8 cellular contexts compared by ENCODE assay signal in the genomic region with DNA sequence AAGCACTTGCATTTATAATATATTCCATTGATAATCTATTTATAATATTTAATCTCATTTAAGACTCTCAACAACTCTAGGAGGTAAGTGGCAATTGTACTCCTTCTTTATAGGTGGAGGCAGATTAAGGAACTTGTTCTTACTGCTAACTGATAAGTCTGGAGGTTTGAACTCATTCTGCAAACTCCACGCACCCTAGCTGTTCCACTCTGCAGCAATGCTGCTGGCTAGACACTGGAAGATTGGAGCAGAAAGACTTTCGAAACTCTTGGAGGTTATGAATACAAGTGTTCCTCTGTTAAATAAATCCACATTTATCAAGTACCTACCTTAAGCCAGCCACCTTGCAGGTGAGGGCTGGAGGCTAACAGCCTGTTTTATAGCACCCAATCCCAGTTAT. TPM values are rescaled to one million over a fixed set of nuclear protein-coding genes. Genes with fewer than 3 reads are reported as not detected.
A peak's percentile ranks its signal among the peaks of the same experiment; 100 is the strongest.
DNase-seq lines count a peak whose midpoint lies in the region; ATAC-seq, FAIRE-seq and TF ChIP-seq lines count a peak whose summit lies in the region.

No MANE protein-coding gene starts in this region.

- no peak overlapping the region for H3K4me3 Mint-ChIP-seq in activated CD8-positive, alpha-beta memory T cell treated with anti-CD3 and anti-CD28 coated beads, Interleukin-2, amount 10 ng/mL, durations not matched to agents 7 days and 5 days

- H3K4me2 ChIP-seq in PC-3 (ENCODE audit: low read length) (peak overlapping the region; percentile 94), endothelial cell of umbilical vein (ENCODE audit: insufficient read depth, low read length) (peak overlapping the region; percentile 75)

- DNase-seq in activated CD8-positive, alpha-beta memory T cell treated with anti-CD3 and anti-CD28 coated beads for 24 hours = peak; percentile 64
- DNase-seq in activated CD8-positive, alpha-beta memory T cell treated with anti-CD3 and anti-CD28 coated beads, Interleukin-2, amount 10 ng/mL, durations not matched to agents 7 days and 5 days = no peak
- DNase-seq in PC-3 (no peak), endothelial cell of umbilical vein (ENCODE audit: low read depth, low spot score) (no peak), pons (ENCODE audit: low spot score) (peak; percentile 51), ureter (ENCODE audit: low spot score) (no peak)

- H3K36me3 ChIP-seq in PC-3 (ENCODE audit: low read depth, low read length) (no peaks in the 10 kb centered on the region), endothelial cell of umbilical vein (ENCODE audit: control insufficient read depth in 2 of 2, extremely low read depth in 1 of 2, insufficient read depth in 2 of 2, low read length in 2 of 2) (no peaks in the 10 kb centered on the region)

- no peaks in the 10 kb centered on the region for H3K9me2 ChIP-seq in PC-3 (replicated peaks; ENCODE audit: low read length)

- POLR2A ChIA-PET in PC-3 (lab: Charles Lee; ENCODE audit: unreplicated experiment) = interaction anchor here (0.6 kb wide), 1 partner anchor 269 kb away, joined by 3 read pairs; no protein-coding TSS in a partner anchor
- POLR2A ChIA-PET in endothelial cell of umbilical vein (lab: Charles Lee) = no interaction called here

- no peaks in the 10 kb centered on the region for H3F3A ChIP-seq in PC-3 (ENCODE audit: low read length, unreplicated experiment)

- CTCF ChIA-PET in activated CD8-positive, alpha-beta memory T cell treated with anti-CD3 and anti-CD28 coated beads, Interleukin-2, amount 10 ng/mL, durations not matched to agents 7 days and 5 days (lab: Charles Lee) = interaction anchor here (1.2 kb wide), 1 partner anchor 30 kb away, joined by 3 read pairs; no protein-coding TSS in a partner anchor
- CTCF ChIA-PET in PC-3 (lab: Charles Lee) (no interaction called here), endothelial cell of umbilical vein (lab: Charles Lee) (interaction anchor here (0.5 to 1.7 kb wide), 4 partner anchors 12 to 137 kb away, joined by 3 to 4 read pairs (median 3); no protein-coding TSS in a partner anchor)

- H3K9me1 ChIP-seq in endothelial cell of umbilical vein (replicated peaks; ENCODE audit: control insufficient read depth, extremely low read depth, insufficient read depth, low read length) = no peaks in the 10 kb centered on the region

- TF ChIP-seq POLR2A in endothelial cell of umbilical vein (IDR thresholded peaks at IDR 0.05; ENCODE audit: low read depth, low read length) = no peak

- no peak for FAIRE-seq in endothelial cell of umbilical vein (lab: Jason Lieb, UNC)

- H2AFZ ChIP-seq in PC-3 (ENCODE audit: low read length) (peak overlapping the region; percentile 97), endothelial cell of umbilical vein (ENCODE audit: low read depth, low read length) (peak overlapping the region; percentile 100)

- H3K79me2 ChIP-seq in PC-3 (ENCODE audit: low read length) (peaks cover 42% of the 10 kb centered on the region), endothelial cell of umbilical vein (ENCODE audit: control insufficient read depth, insufficient read depth, low read length) (peaks cover 43% of the 10 kb centered on the region)

- TF ChIP-seq CTCF in PC-3 (conservative IDR thresholded peaks at IDR 0.05; ENCODE audit: low read depth, low read length) (no peak), endothelial cell of umbilical vein (IDR thresholded peaks at IDR 0.05; ENCODE audit: extremely low read depth in 1 of 2, insufficient read depth in 1 of 2, low read depth in 1 of 2, low read length in 2 of 2) (no peak)

- no peaks in the 10 kb centered on the region for H3K27me3 Mint-ChIP-seq in activated CD8-positive, alpha-beta memory T cell treated with anti-CD3 and anti-CD28 coated beads, Interleukin-2, amount 10 ng/mL, durations not matched to agents 7 days and 5 days

- H3K36me3 Mint-ChIP-seq in activated CD8-positive, alpha-beta memory T cell treated with anti-CD3 and anti-CD28 coated beads, Interleukin-2, amount 10 ng/mL, durations not matched to agents 7 days and 5 days = peaks cover 2% of the 10 kb centered on the region

- H3K4me1 ChIP-seq in PC-3 (ENCODE audit: insufficient read depth, low read length) = peaks cover 9% of the 10 kb centered on the region
- H3K4me1 ChIP-seq in endothelial cell of umbilical vein (ENCODE audit: control insufficient read depth, extremely low read depth, insufficient read depth, low read length) = peaks cover 24% of the 10 kb centered on the region

- H3K27ac Mint-ChIP-seq in activated CD8-positive, alpha-beta memory T cell treated with anti-CD3 and anti-CD28 coated beads, Interleukin-2, amount 10 ng/mL, durations not matched to agents 7 days and 5 days = no peak overlapping the region

- H4K20me1 ChIP-seq in PC-3 (ENCODE audit: low read length) (peaks cover 33% of the 10 kb centered on the region), endothelial cell of umbilical vein (replicated peaks; ENCODE audit: control insufficient read depth, extremely low read depth, insufficient read depth, low read length) (peaks cover 8% of the 10 kb centered on the region)

- BruUV-seq in PC-3 (replicated peaks; lab: Mats Ljungman, UMichigan) = TSS peak; percentile 73
- TSS peak; percentile 69 for BruUV-seq in endothelial cell of umbilical vein (replicated peaks; lab: Mats Ljungman, UMichigan)

- H3K27ac ChIP-seq in PC-3 (ENCODE audit: low read length) (no peak overlapping the region), endothelial cell of umbilical vein (ENCODE audit: insufficient read depth, low read depth, low read length) (no peak overlapping the region)

- dilution Hi-C loops in endothelial cell of umbilical vein (cut with MboI; ENCODE audit: extremely low pct_ligation_motif_present, low sequenced_read_pairs) = no loop called here

- no peaks in the 10 kb centered on the region for H3K27me3 ChIP-seq in PC-3 (ENCODE audit: low read length)
- no peaks in the 10 kb centered on the region for H3K27me3 ChIP-seq in endothelial cell of umbilical vein (ENCODE audit: control insufficient read depth in 2 of 2, insufficient read depth in 2 of 2, low read length in 2 of 2)

- H3K9me3 ChIP-seq in PC-3 (ENCODE audit: low read length) = no peaks in the 10 kb centered on the region
- no peaks in the 10 kb centered on the region for H3K9me3 ChIP-seq in endothelial cell of umbilical vein (replicated peaks; ENCODE audit: control insufficient read depth, insufficient read depth, low read length)

- peaks cover 29% of the 10 kb centered on the region for H3K4me1 Mint-ChIP-seq in activated CD8-positive, alpha-beta memory T cell treated with anti-CD3 and anti-CD28 coated beads, Interleukin-2, amount 10 ng/mL, durations not matched to agents 7 days and 5 days

- H3K4me3 ChIP-seq in PC-3 (ENCODE audit: low read length) (peak overlapping the region; percentile 99; the same call in 1 of the 2 replicates), endothelial cell of umbilical vein (replicated peaks in 1 of 3; ENCODE audit: insufficient read depth in 1 of 3, low read depth in 1 of 3, low read length in 3 of 3) (peak overlapping the region in 2 of 3 experiments; percentile 93 to 99)

- no peak for ATAC-seq in activated CD8-positive, alpha-beta memory T cell treated with anti-CD3 and anti-CD28 coated beads, Interleukin-2, amount 10 ng/mL, durations not matched to agents 7 days and 5 days
- ATAC-seq in PC-3 (no peak), HG03139 (IDR thresholded peaks at IDR 0.05; ENCODE audit: unreplicated experiment) (no peak), GM19463 (IDR thresholded peaks at IDR 0.05; ENCODE audit: unreplicated experiment) (no peak)

- H3K9ac ChIP-seq in PC-3 (ENCODE audit: low read length) (peak overlapping the region; percentile 91), endothelial cell of umbilical vein (replicated peaks; ENCODE audit: extremely low read depth, insufficient read depth, low read length) (no peak overlapping the region)

- no peaks in the 10 kb centered on the region for H3K9me3 Mint-ChIP-seq in activated CD8-positive, alpha-beta memory T cell treated with anti-CD3 and anti-CD28 coated beads, Interleukin-2, amount 10 ng/mL, durations not matched to agents 7 days and 5 days (ENCODE audit: low read depth)

- intact Hi-C loops in PC-3 (cut with micrococcal nuclease) = no loop called here
- intact Hi-C loops in endothelial cell of umbilical vein (cut with micrococcal nuclease) = no loop called here

TF ChIP-seq in endothelial cell of umbilical vein, 7 proteins besides CTCF, POLR2A, EP300 and RAD21:
- TF ChIP-seq FOS (IDR thresholded peaks at IDR 0.05; ENCODE audit: borderline replicate concordance, insufficient read depth, low read length) (no peak), GATA2 (IDR thresholded peaks at IDR 0.05; ENCODE audit: insufficient read depth, insufficient read length, low read depth, low read length) (no peak), MYC (IDR thresholded peaks at IDR 0.05; ENCODE audit: low read depth, low read length) (no peak), MAX (IDR thresholded peaks at IDR 0.05; ENCODE audit: insufficient read depth, insufficient read length) (no peak), JUN (IDR thresholded peaks at IDR 0.05; ENCODE audit: borderline replicate concordance, insufficient read depth, insufficient read length, low read depth) (no peak), POLR2AphosphoS5 (IDR thresholded peaks at IDR 0.05; ENCODE audit: insufficient read depth, low read depth, low read length) (no peak), EZH2 (IDR thresholded peaks at IDR 0.05; ENCODE audit: borderline replicate concordance, low read depth, low read length, severe bottlenecking) (no peak)
TF ChIP-seq in endothelial cell of umbilical vein: peak in this region for 0.

RNA-seq across cellular contexts. Expression of gene HDAC2, which starts 0.8 kb away (rescaled TPM):
- 10 to 100 TPM; 62.4 to 75.5 TPM for total RNA-seq in activated CD8-positive, alpha-beta memory T cell treated with anti-CD3 and anti-CD28 coated beads, Interleukin-2, amount 10 ng/mL, durations not matched to agents 7 days and 5 days
- total RNA-seq in PC-3 (2014; rRNA removed) (55.3 and 66.1 TPM in 2 replicates), endothelial cell of umbilical vein (142 and 148 TPM in 2 replicates), ureter (78.1 TPM)
- 90.3 and 121 TPM in 2 replicates for polyA plus RNA-seq in endothelial cell of umbilical vein
- polyA plus RNA-seq in endothelial cell of umbilical vein (2011; cell fraction: cytosol; rRNA removed) = 128 and 148 TPM in 2 replicates
- polyA plus RNA-seq in endothelial cell of umbilical vein (2011; cell fraction: nucleus; rRNA removed) = 107 and 136 TPM in 2 replicates
- 163 and 231 TPM in 2 replicates for polyA plus RNA-seq in endothelial cell of umbilical vein (2012)
- polyA minus RNA-seq in endothelial cell of umbilical vein = 151 and 160 TPM in 2 replicates
- polyA minus RNA-seq in endothelial cell of umbilical vein (2011; cell fraction: cytosol; rRNA and poly(A)+ RNA removed) = 133 TPM
- polyA minus RNA-seq in endothelial cell of umbilical vein (2011; cell fraction: nucleus; rRNA and poly(A)+ RNA removed) = 74.9 and 95.5 TPM in 2 replicates

Comparison
In these comparisons a context has a peak if more than half of its experiments do, and no peak if none do; other contexts are left out.
1. DNase-seq: peak in activated CD8-positive, alpha-beta memory T cell treated with anti-CD3 and anti-CD28 coated beads for 24 hours (single experiment) and pons (single experiment); none in activated CD8-positive, alpha-beta memory T cell treated with anti-CD3 and anti-CD28 coated beads, Interleukin-2, amount 10 ng/mL, durations not matched to agents 7 days and 5 days (single experiment), PC-3 (single experiment), endothelial cell of umbilical vein (single experiment) and ureter (single experiment).